7 cellular contexts compared by ENCODE assay signal in genomic region chr21:36927718-36928117, GRCh38. TPM values are rescaled to one million over a fixed set of nuclear protein-coding genes. Genes with fewer than 3 reads are reported as not detected.
DNase-seq lines count a peak whose midpoint lies in the region; ATAC-seq, FAIRE-seq and TF ChIP-seq lines count a peak whose summit lies in the region.

No MANE protein-coding gene starts in this region.

- intact Hi-C loops in right cardiac atrium (cut with DNase I) (loop anchor here (2.0 to 10.0 kb wide), 8 partner anchors 183 to 505 kb away; no protein-coding TSS in a partner anchor), sigmoid colon (cut with DNase I) (loop anchor here (1.0 to 10.0 kb wide), 3 partner anchors 297 to 503 kb away; no protein-coding TSS in a partner anchor)

- H3K4me3 ChIP-seq in right cardiac atrium (ENCODE audit: low read length) = no peak overlapping the region
- H3K4me3 ChIP-seq in sigmoid colon = no peak overlapping the region

- H3K27me3 ChIP-seq in right cardiac atrium (ENCODE audit: control insufficient read depth, insufficient read depth) (no peaks in the 10 kb centered on the region), sigmoid colon (no peaks in the 10 kb centered on the region)

- peak; percentile 49 for DNase-seq in GM12891 (ENCODE audit: insufficient read length, low spot score)
- peak; percentile 71 for DNase-seq in NCI-H1694 treated with DMSO at 0.1 percent for 48 hours (lab: John Stamatoyannopoulos, UW)
- peak; percentile 11 for DNase-seq in T-helper 22 cell (ENCODE audit: low read depth)
- DNase-seq in anterior cingulate cortex (lab: John Stamatoyannopoulos, UW) = peak in 56 of 58 donors; percentile 6 to 89 (median 57)
- DNase-seq in right cardiac atrium = peak; percentile 83 to 93 (median 85)
- peak; percentile 80 for DNase-seq in sigmoid colon

- TF ChIP-seq EP300 in sigmoid colon (IDR thresholded peaks at IDR 0.05) = no peak

- peaks cover 0 to 4% (median 0%) of the 10 kb centered on the region in 4 donors for H3K36me3 ChIP-seq in sigmoid colon

- ATAC-seq in right cardiac atrium = peak; percentile 87 to 90
- no peak for ATAC-seq in GM21576 (IDR thresholded peaks at IDR 0.05; ENCODE audit: unreplicated experiment)

- H3K9me3 ChIP-seq in right cardiac atrium (ENCODE audit: control insufficient read depth, low read length) (no peaks in the 10 kb centered on the region), sigmoid colon (no peaks in the 10 kb centered on the region)

- peak; percentile 61 to 87 (median 78) for TF ChIP-seq CTCF in sigmoid colon (IDR thresholded peaks at IDR 0.05)

- H3K4me1 ChIP-seq in right cardiac atrium (ENCODE audit: control insufficient read depth, insufficient read depth, low read length) = no peaks in the 10 kb centered on the region
- H3K4me1 ChIP-seq in sigmoid colon = peaks cover 0 to 8% (median 0%) of the 10 kb centered on the region in 4 donors

- FAIRE-seq in GM12891 (lab: Jason Lieb, UNC) = peak; percentile 67

- no peak overlapping the region for H3K27ac ChIP-seq in right cardiac atrium (ENCODE audit: low read length)
- no peak overlapping the region for H3K27ac ChIP-seq in sigmoid colon

- TF ChIP-seq POLR2A in GM12891 (IDR thresholded peaks at IDR 0.05; ENCODE audit: low read depth, low read length) (no peak), sigmoid colon (IDR thresholded peaks at IDR 0.05) (no peak)

- 9% methylated on average over 4 of the region's 4 CpGs for WGBS in right cardiac atrium
- WGBS in sigmoid colon, 2 donors = 8 to 21% methylated on average over 4 of the region's 4 CpGs

TF ChIP-seq in GM12891, 5 proteins besides CTCF, POLR2A, EP300 and RAD21:
- no peak for TF ChIP-seq PAX5 (IDR thresholded peaks at IDR 0.05; ENCODE audit: insufficient read depth, low read length, severe bottlenecking)
- TF ChIP-seq TAF1 (IDR thresholded peaks at IDR 0.05; ENCODE audit: low read depth, low read length) = no peak
- no peak for TF ChIP-seq SPI1 (IDR thresholded peaks at IDR 0.05; ENCODE audit: low read depth, low read length)
- TF ChIP-seq POLR2AphosphoS5 (IDR thresholded peaks at IDR 0.05; ENCODE audit: low read depth, low read length) = no peak
- no peak for TF ChIP-seq POU2F2 (IDR thresholded peaks at IDR 0.05; ENCODE audit: low read depth, low read length)

RNA-seq across cellular contexts. Expression of gene HLCS, which starts 38.8 kb away (rescaled TPM):
- 4.8 TPM for polyA plus RNA-seq in GM12891 (2012; ENCODE audit: low read depth, missing spikeins)
- 10 to 100 TPM in 2 of 4 donors, 1 to 10 TPM in 2; 8.0 to 11.4 (median 9.6) TPM for total RNA-seq in right cardiac atrium
- 3.5 TPM for polyA plus RNA-seq in right cardiac atrium
- 10 to 100 TPM; 12.5 to 26.0 (median 15.6) TPM for total RNA-seq in sigmoid colon
- 1 to 10 TPM; 3.0 to 5.4 (median 3.5) TPM for polyA plus RNA-seq in sigmoid colon

Comparison
In these comparisons a context has a peak if more than half of its experiments do, and no peak if none do; other contexts are left out.
1. DNase-seq: peak in every context shown above with its lines; median percentile 85 in right cardiac atrium; 80 in sigmoid colon; 71 in NCI-H1694 treated with DMSO at 0.1 percent for 48 hours; 57 in anterior cingulate cortex; 49 in GM12891; 11 in T-helper 22 cell.